In the genomic region with DNA sequence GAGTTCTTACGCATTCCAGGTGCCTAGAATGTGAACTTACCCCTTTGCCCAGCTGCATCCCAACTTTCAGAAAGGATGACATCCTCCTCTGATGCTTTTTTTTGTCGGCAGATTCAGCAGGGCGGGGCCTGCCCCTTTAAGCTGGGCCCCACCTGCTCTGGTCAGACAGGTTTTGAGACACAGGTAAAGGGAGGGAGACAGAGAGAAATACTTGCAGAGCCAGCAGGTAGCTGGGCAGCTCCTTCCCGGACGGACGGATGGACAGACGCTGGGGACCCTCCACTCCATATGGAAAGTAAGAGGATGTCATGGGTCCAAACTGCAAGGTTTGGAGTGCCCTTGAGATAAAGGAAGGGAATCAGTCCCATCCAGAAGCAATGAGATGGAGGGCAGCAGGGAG, we compare ENCODE assay signal across 8 cellular contexts. TPM values are rescaled to one million over a fixed set of nuclear protein-coding genes. Genes with fewer than 3 reads are reported as not detected.
DNase-seq lines count a peak whose midpoint lies in the region; ATAC-seq, FAIRE-seq and TF ChIP-seq lines count a peak whose summit lies in the region.

A gene with protein sequence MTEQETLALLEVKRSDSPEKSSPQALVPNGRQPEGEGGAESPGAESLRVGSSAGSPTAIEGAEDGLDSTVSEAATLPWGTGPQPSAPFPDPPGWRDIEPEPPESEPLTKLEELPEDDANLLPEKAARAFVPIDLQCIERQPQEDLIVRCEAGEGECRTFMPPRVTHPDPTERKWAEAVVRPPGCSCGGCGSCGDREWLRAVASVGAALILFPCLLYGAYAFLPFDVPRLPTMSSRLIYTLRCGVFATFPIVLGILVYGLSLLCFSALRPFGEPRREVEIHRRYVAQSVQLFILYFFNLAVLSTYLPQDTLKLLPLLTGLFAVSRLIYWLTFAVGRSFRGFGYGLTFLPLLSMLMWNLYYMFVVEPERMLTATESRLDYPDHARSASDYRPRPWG (plus strand): TSS at position 214 of the 400 bp plus-strand sequence. CDS start 902 bp downstream, outside the sequence.

- no peak for TF ChIP-seq POLR2A in GM12892 (IDR thresholded peaks at IDR 0.05; ENCODE audit: low read depth, low read length)

- H3K9ac ChIP-seq in colonic mucosa (ENCODE audit: low read depth in 2 of 2, low read length in 2 of 2), result peak within 1 kb of the TSS; percentile 64 to 77

- H3K27me3 ChIP-seq in BJ (ENCODE audit: control insufficient read depth, insufficient read depth, low read length) (no peaks in the 10 kb centered on the region), colonic mucosa (no peaks in the 10 kb centered on the region)

- peak within 1 kb of the TSS; percentile 92 to 98 (median 96) for H3K27ac Mint-ChIP-seq in naive thymus-derived CD8-positive, alpha-beta T cell

- intact Hi-C loops in colonic mucosa (cut with DNase I), result no loop called here

- peak within 1 kb of the TSS; percentile 93 to 100 (median 97) for H3K4me3 Mint-ChIP-seq in naive thymus-derived CD8-positive, alpha-beta T cell

- H3K9me3 Mint-ChIP-seq in naive thymus-derived CD8-positive, alpha-beta T cell, result no peaks in the 10 kb centered on the region

- peaks cover 14% of the 10 kb centered on the region for H3K4me1 ChIP-seq in colonic mucosa

- POLR2A ChIA-PET in BJ (lab: Charles Lee), result no interaction called here
- POLR2A ChIA-PET in naive thymus-derived CD8-positive, alpha-beta T cell (lab: Charles Lee), result interaction anchor here (0.5 to 3.2 kb wide), 5 partner anchors 10 to 316 kb away, joined by 3 to 21 read pairs (median 3); a partner anchor contains a TSS

- H3K27me3 Mint-ChIP-seq in naive thymus-derived CD8-positive, alpha-beta T cell, result no peaks in the 10 kb centered on the region

- TF ChIP-seq CTCF in BJ (IDR thresholded peaks at IDR 0.05; ENCODE audit: insufficient read depth, low read depth, low read length) (no peak), colonic mucosa (IDR thresholded peaks at IDR 0.05) (no peak)

- H3K36me3 Mint-ChIP-seq in naive thymus-derived CD8-positive, alpha-beta T cell, result peaks cover 0 to 5% (median 0%) of the 10 kb centered on the region in 3 donors

- FAIRE-seq in GM12892 (lab: Jason Lieb, UNC), result no peak

- DNase-seq in BJ (ENCODE audit: low read depth), result no peak
- DNase-seq in colonic mucosa, result peak; percentile 44
- no peak for DNase-seq in naive thymus-derived CD8-positive, alpha-beta T cell
- DNase-seq in nucleus accumbens (lab: John Stamatoyannopoulos, UW), result no peak
- no peak for DNase-seq in NCI-H524 (lab: John Stamatoyannopoulos, UW)
- DNase-seq in GM12892 (ENCODE audit: insufficient read length), result no peak

- H3K9me3 ChIP-seq in KOPT-K1 (ENCODE audit: insufficient read depth, low read length, poor library complexity, severe bottlenecking) (no peaks in the 10 kb centered on the region), colonic mucosa (no peaks in the 10 kb centered on the region)

- peaks cover 1% of the 10 kb centered on the region for H3K36me3 ChIP-seq in BJ (ENCODE audit: control insufficient read depth, insufficient read depth, low read length)
- H3K36me3 ChIP-seq in KOPT-K1 (ENCODE audit: insufficient read depth, low read length), result peaks cover 23% of the 10 kb centered on the region
- no peaks in the 10 kb centered on the region for H3K36me3 ChIP-seq in colonic mucosa

- CTCF ChIA-PET in BJ (lab: Yijun Ruan, JAX), result interaction anchor here (1.4 to 1.6 kb wide), 2 partner anchors 11 to 76 kb away, joined by 3 to 7 read pairs; a partner anchor contains a TSS

- H3K4me3 ChIP-seq in BJ (ENCODE audit: low read depth, low read length), result peak within 1 kb of the TSS; percentile 90
- peak within 1 kb of the TSS; percentile 86 for H3K4me3 ChIP-seq in colonic mucosa

- peaks cover 28 to 50% (median 45%) of the 10 kb centered on the region in 4 donors for H3K4me1 Mint-ChIP-seq in naive thymus-derived CD8-positive, alpha-beta T cell

- ATAC-seq in naive thymus-derived CD8-positive, alpha-beta T cell, result no peak
- ATAC-seq in HG03280 (IDR thresholded peaks at IDR 0.05; ENCODE audit: unreplicated experiment), result no peak

- H3K27ac ChIP-seq in KOPT-K1 (ENCODE audit: low read depth, low read length, poor library complexity, severe bottlenecking) (peak within 1 kb of the TSS; percentile 81), colonic mucosa (peak within 1 kb of the TSS; percentile 91)

RNA-seq across cellular contexts. Expression of the gene that starts here (rescaled TPM):
- 2.3 and 3.3 TPM in 2 replicates for polyA plus RNA-seq in BJ (2011; rRNA removed)
- polyA minus RNA-seq in BJ (2011; rRNA and poly(A)+ RNA removed), result 1.9 and 2.4 TPM in 2 replicates
- total RNA-seq in colonic mucosa, result 1 to 10 TPM; 2.9 to 7.0 TPM
- total RNA-seq in naive thymus-derived CD8-positive, alpha-beta T cell, result 10 to 100 TPM; 15.0 to 15.6 TPM
- 1 to 10 TPM; 2.5 to 9.6 (median 4.8) TPM for polyA plus RNA-seq in naive thymus-derived CD8-positive, alpha-beta T cell
- polyA plus RNA-seq in GM12892 (2012; ENCODE audit: missing spikeins), result 2.4 TPM
